In genomic region chr6:43308101-43308989, GRCh38 we compare ENCODE assay signal across 9 cellular contexts. TPM values are rescaled to one million over a fixed set of nuclear protein-coding genes. Genes with fewer than 3 reads are reported as not detected.
A peak's percentile ranks its signal among the peaks of the same experiment; 100 is the strongest.
DNase-seq lines count a peak whose midpoint lies in the region; ATAC-seq and TF ChIP-seq lines count a peak whose summit lies in the region.
"Had no signal": no experiment of that assay in that cellular context is flagged by ENCODE, and none has a peak within 500 bp of the region (broad histone marks: within the 10 kb centered on the region; RNA-seq: fewer than 3 reads in every experiment).

A gene with protein sequence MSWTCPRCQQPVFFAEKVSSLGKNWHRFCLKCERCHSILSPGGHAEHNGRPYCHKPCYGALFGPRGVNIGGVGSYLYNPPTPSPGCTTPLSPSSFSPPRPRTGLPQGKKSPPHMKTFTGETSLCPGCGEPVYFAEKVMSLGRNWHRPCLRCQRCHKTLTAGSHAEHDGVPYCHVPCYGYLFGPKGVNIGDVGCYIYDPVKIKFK (minus strand): TSS chr6:43308826. CDS start chr6:43308792, 34 bp downstream.

- ATAC-seq in GM19467 (IDR thresholded peaks at IDR 0.05; ENCODE audit: unreplicated experiment) (peak; percentile 46), GM19397 (IDR thresholded peaks at IDR 0.05; ENCODE audit: unreplicated experiment) (no peak)

- no peaks in the 10 kb centered on the region for H3K9me3 ChIP-seq in BLaER1

- peak within 1 kb of the TSS; percentile 67 for H3K4me3 ChIP-seq in BLaER1
- peak within 1 kb of the TSS; percentile 39 for H3K4me3 ChIP-seq in fibroblast of villous mesenchyme (ENCODE audit: low read depth, low read length)

- peaks cover 12% of the 10 kb centered on the region; the same call in 1 of the 2 replicates for H4K20me1 ChIP-seq in BLaER1

- H3K27me3 ChIP-seq in BLaER1 = no peaks in the 10 kb centered on the region

- H3K27ac Mint-ChIP-seq in activated T-cell treated with anti-CD3 and anti-CD28 coated beads, Interleukin-2, amount 50 U/mL, for 24 hours = no peak within 1 kb of the TSS
- no peak within 1 kb of the TSS for H3K27ac Mint-ChIP-seq in osteocyte (ENCODE audit: unreplicated experiment)

- DNase-seq in NCI-H2107 treated with DMSO at 0.1 percent for 48 hours (lab: John Stamatoyannopoulos, UW; ENCODE audit: unreplicated experiment) = peak; percentile 58
- DNase-seq in activated T-cell treated with anti-CD3 and anti-CD28 coated beads, Interleukin-2, amount 50 U/mL, for 24 hours = peak; percentile 66
- peak; percentile 6 for DNase-seq in fibroblast of villous mesenchyme (ENCODE audit: low read depth)
- no peak for DNase-seq in osteocyte (ENCODE audit: extremely low spot score, unreplicated experiment)
- no peak for DNase-seq in globus pallidus (ENCODE audit: low spot score)

- no peaks in the 10 kb centered on the region for H3K27me3 Mint-ChIP-seq in activated T-cell treated with anti-CD3 and anti-CD28 coated beads, Interleukin-2, amount 50 U/mL, for 24 hours
- H3K27me3 Mint-ChIP-seq in osteocyte (ENCODE audit: unreplicated experiment) = peaks cover 23% of the 10 kb centered on the region

- H3K36me3 Mint-ChIP-seq in activated T-cell treated with anti-CD3 and anti-CD28 coated beads, Interleukin-2, amount 50 U/mL, for 24 hours (ENCODE audit: low read depth) = no peaks in the 10 kb centered on the region
- no peaks in the 10 kb centered on the region for H3K36me3 Mint-ChIP-seq in osteocyte (ENCODE audit: unreplicated experiment)

- peak within 1 kb of the TSS; percentile 28 for H3K9ac ChIP-seq in BLaER1

- H3K4me2 ChIP-seq in BLaER1 = peak within 1 kb of the TSS; percentile 96

- peak within 1 kb of the TSS; percentile 76 for H3K4me3 Mint-ChIP-seq in activated T-cell treated with anti-CD3 and anti-CD28 coated beads, Interleukin-2, amount 50 U/mL, for 24 hours
- peak within 1 kb of the TSS; percentile 74 for H3K4me3 Mint-ChIP-seq in osteocyte (ENCODE audit: unreplicated experiment)

- peaks cover 36% of the 10 kb centered on the region for H3K4me1 ChIP-seq in BLaER1

- TF ChIP-seq CTCF in fibroblast of villous mesenchyme (IDR thresholded peaks at IDR 0.05; ENCODE audit: insufficient read depth, low read depth, low read length) (peak; percentile 19), osteocyte (IDR thresholded peaks at IDR 0.05) (peak; percentile 26)

- H3K27ac ChIP-seq in BLaER1 = no peak within 1 kb of the TSS; the same call in 1 of the 2 replicates

- no peaks in the 10 kb centered on the region for H3K36me3 ChIP-seq in BLaER1

- H3K9me3 Mint-ChIP-seq in activated T-cell treated with anti-CD3 and anti-CD28 coated beads, Interleukin-2, amount 50 U/mL, for 24 hours = no peaks in the 10 kb centered on the region
- no peaks in the 10 kb centered on the region for H3K9me3 Mint-ChIP-seq in osteocyte (ENCODE audit: unreplicated experiment)

- peaks cover 16% of the 10 kb centered on the region for H3K4me1 Mint-ChIP-seq in activated T-cell treated with anti-CD3 and anti-CD28 coated beads, Interleukin-2, amount 50 U/mL, for 24 hours (ENCODE audit: low read depth)
- peaks cover 9% of the 10 kb centered on the region for H3K4me1 Mint-ChIP-seq in osteocyte (ENCODE audit: unreplicated experiment)

RNA-seq across cellular contexts. Expression of the gene that starts here (rescaled TPM):
- total RNA-seq in fibroblast of villous mesenchyme (not detected in 2 replicates), osteocyte (1.4 and 1.8 TPM in 2 replicates)
- total RNA-seq: HT1080 had no signal

Comparison
In these comparisons a context has a peak if more than half of its experiments do, and no peak if none do; other contexts are left out.
1. Peak in DNase-seq and H3K4me3 ChIP-seq in fibroblast of villous mesenchyme; RNA of the gene not detected or under 1 TPM.
2. DNase-seq: peak in NCI-H2107 treated with DMSO at 0.1 percent for 48 hours (single experiment) and activated T-cell treated with anti-CD3 and anti-CD28 coated beads, Interleukin-2, amount 50 U/mL, for 24 hours (single experiment); none in osteocyte (single experiment) and globus pallidus (single experiment).